ENCODE assay signal across 2 cellular contexts in the genomic region with DNA sequence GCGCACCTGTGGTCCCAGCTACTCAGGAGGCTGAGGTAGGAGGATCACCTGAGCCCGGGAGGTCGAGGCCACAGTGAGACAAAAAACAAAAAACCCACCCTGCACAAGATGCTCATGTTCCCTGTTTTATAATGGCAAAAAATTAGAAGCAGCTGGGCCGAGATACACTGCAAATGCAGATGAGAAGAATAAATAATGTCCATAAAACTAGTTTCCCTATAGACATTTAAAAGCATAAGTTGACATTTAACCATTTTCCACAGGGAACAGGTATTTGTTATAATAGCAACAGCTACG.
TF ChIP-seq lines count a peak whose summit lies in the region.

No MANE protein-coding gene starts in this region.

TF ChIP-seq in SK-N-SH, 30 proteins besides CTCF, POLR2A, EP300 and RAD21 (continued from another document):
- TF ChIP-seq TAF1 (IDR thresholded peaks at IDR 0.05; ENCODE audit: borderline replicate concordance, low read depth, low read length) (no peak), TEAD4 (IDR thresholded peaks at IDR 0.05; ENCODE audit: borderline replicate concordance, insufficient read depth) (no peak), SIN3A (IDR thresholded peaks at IDR 0.05; ENCODE audit: borderline replicate concordance, low read depth, low read length) (no peak), FOSL2 (IDR thresholded peaks at IDR 0.05; ENCODE audit: borderline replicate concordance, low read depth) (no peak), EZH2phosphoT487 (IDR thresholded peaks at IDR 0.05; ENCODE audit: borderline replicate concordance, low read depth) (no peak), RXRA (IDR thresholded peaks at IDR 0.05; ENCODE audit: borderline replicate concordance, low read depth) (no peak), MEF2A (IDR thresholded peaks at IDR 0.05; ENCODE audit: borderline replicate concordance, low read depth) (no peak), CHD2 (IDR thresholded peaks at IDR 0.05; ENCODE audit: low read length, partially characterized antibody) (no peak), GABPA (IDR thresholded peaks at IDR 0.05; ENCODE audit: low read depth) (no peak), RCOR1 (IDR thresholded peaks at IDR 0.05; ENCODE audit: low read length) (no peak)
- TF ChIP-seq, protein P1, sequence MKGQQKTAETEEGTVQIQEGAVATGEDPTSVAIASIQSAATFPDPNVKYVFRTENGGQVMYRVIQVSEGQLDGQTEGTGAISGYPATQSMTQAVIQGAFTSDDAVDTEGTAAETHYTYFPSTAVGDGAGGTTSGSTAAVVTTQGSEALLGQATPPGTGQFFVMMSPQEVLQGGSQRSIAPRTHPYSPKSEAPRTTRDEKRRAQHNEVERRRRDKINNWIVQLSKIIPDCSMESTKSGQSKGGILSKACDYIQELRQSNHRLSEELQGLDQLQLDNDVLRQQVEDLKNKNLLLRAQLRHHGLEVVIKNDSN (IDR thresholded peaks at IDR 0.05; ENCODE audit: borderline replicate concordance, low read depth): no peak
- TF ChIP-seq, protein P2, sequence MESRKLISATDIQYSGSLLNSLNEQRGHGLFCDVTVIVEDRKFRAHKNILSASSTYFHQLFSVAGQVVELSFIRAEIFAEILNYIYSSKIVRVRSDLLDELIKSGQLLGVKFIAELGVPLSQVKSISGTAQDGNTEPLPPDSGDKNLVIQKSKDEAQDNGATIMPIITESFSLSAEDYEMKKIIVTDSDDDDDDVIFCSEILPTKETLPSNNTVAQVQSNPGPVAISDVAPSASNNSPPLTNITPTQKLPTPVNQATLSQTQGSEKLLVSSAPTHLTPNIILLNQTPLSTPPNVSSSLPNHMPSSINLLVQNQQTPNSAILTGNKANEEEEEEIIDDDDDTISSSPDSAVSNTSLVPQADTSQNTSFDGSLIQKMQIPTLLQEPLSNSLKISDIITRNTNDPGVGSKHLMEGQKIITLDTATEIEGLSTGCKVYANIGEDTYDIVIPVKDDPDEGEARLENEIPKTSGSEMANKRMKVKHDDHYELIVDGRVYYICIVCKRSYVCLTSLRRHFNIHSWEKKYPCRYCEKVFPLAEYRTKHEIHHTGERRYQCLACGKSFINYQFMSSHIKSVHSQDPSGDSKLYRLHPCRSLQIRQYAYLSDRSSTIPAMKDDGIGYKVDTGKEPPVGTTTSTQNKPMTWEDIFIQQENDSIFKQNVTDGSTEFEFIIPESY (IDR thresholded peaks at IDR 0.05; ENCODE audit: borderline replicate concordance, low read depth): no peak
- TF ChIP-seq, protein P3, sequence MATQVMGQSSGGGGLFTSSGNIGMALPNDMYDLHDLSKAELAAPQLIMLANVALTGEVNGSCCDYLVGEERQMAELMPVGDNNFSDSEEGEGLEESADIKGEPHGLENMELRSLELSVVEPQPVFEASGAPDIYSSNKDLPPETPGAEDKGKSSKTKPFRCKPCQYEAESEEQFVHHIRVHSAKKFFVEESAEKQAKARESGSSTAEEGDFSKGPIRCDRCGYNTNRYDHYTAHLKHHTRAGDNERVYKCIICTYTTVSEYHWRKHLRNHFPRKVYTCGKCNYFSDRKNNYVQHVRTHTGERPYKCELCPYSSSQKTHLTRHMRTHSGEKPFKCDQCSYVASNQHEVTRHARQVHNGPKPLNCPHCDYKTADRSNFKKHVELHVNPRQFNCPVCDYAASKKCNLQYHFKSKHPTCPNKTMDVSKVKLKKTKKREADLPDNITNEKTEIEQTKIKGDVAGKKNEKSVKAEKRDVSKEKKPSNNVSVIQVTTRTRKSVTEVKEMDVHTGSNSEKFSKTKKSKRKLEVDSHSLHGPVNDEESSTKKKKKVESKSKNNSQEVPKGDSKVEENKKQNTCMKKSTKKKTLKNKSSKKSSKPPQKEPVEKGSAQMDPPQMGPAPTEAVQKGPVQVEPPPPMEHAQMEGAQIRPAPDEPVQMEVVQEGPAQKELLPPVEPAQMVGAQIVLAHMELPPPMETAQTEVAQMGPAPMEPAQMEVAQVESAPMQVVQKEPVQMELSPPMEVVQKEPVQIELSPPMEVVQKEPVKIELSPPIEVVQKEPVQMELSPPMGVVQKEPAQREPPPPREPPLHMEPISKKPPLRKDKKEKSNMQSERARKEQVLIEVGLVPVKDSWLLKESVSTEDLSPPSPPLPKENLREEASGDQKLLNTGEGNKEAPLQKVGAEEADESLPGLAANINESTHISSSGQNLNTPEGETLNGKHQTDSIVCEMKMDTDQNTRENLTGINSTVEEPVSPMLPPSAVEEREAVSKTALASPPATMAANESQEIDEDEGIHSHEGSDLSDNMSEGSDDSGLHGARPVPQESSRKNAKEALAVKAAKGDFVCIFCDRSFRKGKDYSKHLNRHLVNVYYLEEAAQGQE (IDR thresholded peaks at IDR 0.05; ENCODE audit: low read depth, low read length): no peak
- TF ChIP-seq, protein P4, sequence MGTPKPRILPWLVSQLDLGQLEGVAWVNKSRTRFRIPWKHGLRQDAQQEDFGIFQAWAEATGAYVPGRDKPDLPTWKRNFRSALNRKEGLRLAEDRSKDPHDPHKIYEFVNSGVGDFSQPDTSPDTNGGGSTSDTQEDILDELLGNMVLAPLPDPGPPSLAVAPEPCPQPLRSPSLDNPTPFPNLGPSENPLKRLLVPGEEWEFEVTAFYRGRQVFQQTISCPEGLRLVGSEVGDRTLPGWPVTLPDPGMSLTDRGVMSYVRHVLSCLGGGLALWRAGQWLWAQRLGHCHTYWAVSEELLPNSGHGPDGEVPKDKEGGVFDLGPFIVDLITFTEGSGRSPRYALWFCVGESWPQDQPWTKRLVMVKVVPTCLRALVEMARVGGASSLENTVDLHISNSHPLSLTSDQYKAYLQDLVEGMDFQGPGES (IDR thresholded peaks at IDR 0.05; ENCODE audit: low read depth, low read length): no peak

TF ChIP-seq in SK-N-SH treated with all-trans-retinoic acid at 6 μM for 48 hours, 23 proteins besides CTCF, POLR2A, EP300 and RAD21:
- no peak for TF ChIP-seq ZFP30 (CRISPR knock-in tag; IDR thresholded peaks at IDR 0.05)
- TF ChIP-seq ESRRG (CRISPR knock-in tag; IDR thresholded peaks at IDR 0.05): no peak
- TF ChIP-seq ZNF70 (CRISPR knock-in tag; IDR thresholded peaks at IDR 0.05): no peak
- TF ChIP-seq GLIS3 (CRISPR knock-in tag; IDR thresholded peaks at IDR 0.05): no peak
- no peak for TF ChIP-seq ARNTL (CRISPR knock-in tag; IDR thresholded peaks at IDR 0.05; ENCODE audit: borderline replicate concordance, low read depth)
- TF ChIP-seq SNAI2 (CRISPR knock-in tag; IDR thresholded peaks at IDR 0.05): no peak
- TF ChIP-seq BACH2 (CRISPR knock-in tag; IDR thresholded peaks at IDR 0.05; ENCODE audit: borderline replicate concordance): no peak
- TF ChIP-seq PPARA (CRISPR knock-in tag; IDR thresholded peaks at IDR 0.05; ENCODE audit: borderline replicate concordance): no peak
- no peak for TF ChIP-seq OSR1 (CRISPR knock-in tag; IDR thresholded peaks at IDR 0.05)
- no peak for TF ChIP-seq ZFP3 (CRISPR knock-in tag; IDR thresholded peaks at IDR 0.05)
